Comparison of ENCODE assay signal across 8 cellular contexts in the genomic region with DNA sequence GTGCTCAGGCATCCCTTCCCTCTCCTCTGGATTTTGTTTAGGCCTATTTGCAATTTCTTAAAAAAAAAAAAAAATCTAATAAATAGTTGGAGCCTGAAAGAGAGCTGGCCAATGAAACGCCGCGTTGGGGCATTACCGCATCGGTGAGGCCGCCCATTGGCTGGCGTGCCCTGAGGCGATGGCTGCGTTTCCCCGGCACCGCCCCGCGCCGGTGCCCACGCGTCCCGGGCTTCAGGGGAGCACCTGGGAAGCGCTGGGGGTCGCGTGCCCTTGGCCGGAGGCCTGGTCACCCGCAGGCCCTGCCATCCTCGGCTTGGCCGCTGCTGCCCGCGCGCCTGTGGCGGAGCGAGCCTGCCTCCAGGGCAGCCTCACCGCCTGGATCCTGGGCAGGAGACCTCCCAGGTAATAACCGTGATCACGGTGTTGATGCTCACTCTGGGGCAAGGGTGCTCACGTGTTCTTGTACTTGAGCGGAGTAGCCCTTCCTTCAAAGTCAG.
DNase-seq lines count a peak whose midpoint lies in the region; ATAC-seq and TF ChIP-seq lines count a peak whose summit lies in the region.

No MANE protein-coding gene starts in this region.

- H3K4me3 Mint-ChIP-seq in memory B cell: peak overlapping the region; percentile 81

- H3K4me1 Mint-ChIP-seq in memory B cell: peaks cover 6% of the 10 kb centered on the region

- H3K36me3 Mint-ChIP-seq in memory B cell: no peaks in the 10 kb centered on the region

- intact Hi-C loops in dorsolateral prefrontal cortex (cut with DNase I): no loop called here

- H3K9me3 Mint-ChIP-seq in memory B cell: no peaks in the 10 kb centered on the region

- H3K4me3 ChIP-seq in dorsolateral prefrontal cortex: peak overlapping the region; percentile 33 to 76 (median 64)

- peak; percentile 90 for DNase-seq in GM03348 (ENCODE audit: low spot score)
- peak; percentile 36 to 59 for DNase-seq in activated CD4-positive, alpha-beta T cell treated with anti-CD3 and anti-CD28 coated beads, Interleukin-2, amount 50 U/mL, for 24 hours (ENCODE audit: low read depth in 1 of 2, low spot score in 1 of 2)
- peak; percentile 57 to 91 (median 84) for DNase-seq in dorsolateral prefrontal cortex
- DNase-seq in memory B cell (ENCODE audit: low spot score in 2 of 2): peak; percentile 49 to 64
- peak; percentile 49 to 64 (median 53) for DNase-seq in stimulated activated CD4-positive, alpha-beta T cell treated with anti-CD3 and anti-CD28 coated beads, TNF-alpha, amount 100 ng/mL, for 4 hours (ENCODE audit: low read depth in 3 of 3)
- DNase-seq in glomerular visceral epithelial cell (ENCODE audit: extremely low spot score): no peak
- DNase-seq in dedifferentiated amniotic fluid mesenchymal stem cell (ENCODE audit: extremely low spot score): no peak

- H3K27ac ChIP-seq in dorsolateral prefrontal cortex: peak overlapping the region in 41 of 59 donors; percentile 7 to 84 (median 67)

- peaks cover 5% of the 10 kb centered on the region for H3K27me3 Mint-ChIP-seq in memory B cell

- TF ChIP-seq CTCF in dorsolateral prefrontal cortex (IDR thresholded peaks at IDR 0.05 in 54 of 56, conservative IDR thresholded peaks at IDR 0.05 in 2 of 56; ENCODE audit: low read depth in 1 of 56, partially characterized antibody in 56 of 56): no peak

- peak overlapping the region; percentile 72 for H3K27ac Mint-ChIP-seq in memory B cell

- no peaks in the 10 kb centered on the region for H3K27me3 ChIP-seq in dorsolateral prefrontal cortex

- ATAC-seq in HG03432 (IDR thresholded peaks at IDR 0.05; ENCODE audit: unreplicated experiment) (peak; percentile 81), memory B cell (ENCODE audit: low read depth) (peak; percentile 97)

Comparison
In these comparisons a context has a peak if more than half of its experiments do, and no peak if none do; other contexts are left out.
1. DNase-seq: peak in GM03348 (single experiment), activated CD4-positive, alpha-beta T cell treated with anti-CD3 and anti-CD28 coated beads, Interleukin-2, amount 50 U/mL, for 24 hours (2 of 2), dorsolateral prefrontal cortex (10 of 10), memory B cell (2 of 2) and stimulated activated CD4-positive, alpha-beta T cell treated with anti-CD3 and anti-CD28 coated beads, TNF-alpha, amount 100 ng/mL, for 4 hours (3 of 3); none in glomerular visceral epithelial cell (single experiment) and dedifferentiated amniotic fluid mesenchymal stem cell (single experiment).